In the genomic region with DNA sequence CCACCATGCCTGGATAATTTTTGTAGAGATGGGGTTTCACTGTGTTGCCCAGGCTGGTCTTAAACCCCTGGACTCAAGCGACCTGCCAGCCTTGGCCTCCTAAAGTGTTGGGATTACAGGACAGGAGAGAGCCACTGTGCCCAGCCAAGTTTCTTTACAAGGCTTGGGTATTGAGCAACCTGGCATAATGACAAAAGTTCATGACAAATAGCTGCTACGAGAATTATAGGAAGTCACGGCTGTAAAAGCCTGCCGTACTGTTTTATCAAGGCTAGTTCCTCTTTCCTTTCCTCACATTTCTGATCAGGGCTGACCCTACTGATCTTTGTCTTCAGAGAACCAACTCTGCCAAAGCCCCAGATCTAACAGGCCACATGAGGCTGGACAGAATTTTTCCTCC, we compare ENCODE assay signal across 17 cellular contexts.
A peak's percentile ranks its signal among the peaks of the same experiment; 100 is the strongest.
DNase-seq lines count a peak whose midpoint lies in the region; ATAC-seq and TF ChIP-seq lines count a peak whose summit lies in the region.
"Had no signal": no experiment of that assay in that cellular context is flagged by ENCODE, and none has a peak within 500 bp of the region (broad histone marks: within the 10 kb centered on the region; RNA-seq: fewer than 3 reads in every experiment).

No MANE protein-coding gene starts in this region.

- H3K4me1 Mint-ChIP-seq in CD14-positive monocyte: peaks cover 25% of the 10 kb centered on the region
- H3K4me1 Mint-ChIP-seq: central memory CD8-positive, alpha-beta T cell had no signal

- H3K27me3 ChIP-seq in colonic mucosa: no peaks in the 10 kb centered on the region
- H3K27me3 ChIP-seq: neural progenitor cell, SJCRH30 had no signal

- DNase-seq in CD14-positive monocyte (ENCODE audit: low spot score) (peak; percentile 65), NB4 (ENCODE audit: low read depth) (peak; percentile 87), colonic mucosa (peak; percentile 47), mucosa of descending colon (peak in 1 of 3 donors; percentile 66), NCI-H2029 treated with DMSO at 0.1 percent for 48 hours (lab: John Stamatoyannopoulos, UW) (no peak), activated gamma-delta T cell treated with Interleukin-2 at 50 U/mL for 16 hours (no peak), HK-2 (ENCODE audit: unreplicated experiment) (no peak)
- DNase-seq in activated effector memory CD4-positive, alpha-beta T cell treated with Interleukin-2 at 50 U/mL for 16 hours: no peak
- DNase-seq: activated CD4-positive, CD25-positive, alpha-beta regulatory T cell treated with anti-CD3 and anti-CD28 coated beads, Interleukin-2, amount 50 U/mL, for 72 hours; NCI-H1092; NCI-H524; SJCRH30; stimulated activated CD4-positive, alpha-beta T cell treated with anti-CD3 and anti-CD28 coated beads, Interleukin-15, amount 100 ng/mL, for 24 hours; stimulated activated CD8-positive, alpha-beta memory T cell treated with anti-CD3 and anti-CD28 coated beads, Interleukin-4, amount 100 ng/mL, for 48 hours had no signal

- H3K27ac ChIP-seq in colonic mucosa: no peak overlapping the region
- H3K27ac ChIP-seq: neural progenitor cell, SJCRH30 had no signal

- H3K4me3 Mint-ChIP-seq in CD14-positive monocyte: peak overlapping the region; percentile 20 to 39
- H3K4me3 Mint-ChIP-seq: central memory CD8-positive, alpha-beta T cell; neural progenitor cell had no signal

- TF ChIP-seq CTCF in CD14-positive monocyte (IDR thresholded peaks at IDR 0.05) (no peak), NB4 (IDR thresholded peaks at IDR 0.05; ENCODE audit: low read depth, low read length) (no peak), colonic mucosa (IDR thresholded peaks at IDR 0.05) (no peak), mucosa of descending colon (IDR thresholded peaks at IDR 0.05) (no peak)

- H3K36me3 Mint-ChIP-seq in CD14-positive monocyte: no peaks in the 10 kb centered on the region
- H3K36me3 Mint-ChIP-seq: neural progenitor cell had no signal

- H3K27me3 Mint-ChIP-seq in CD14-positive monocyte (ENCODE audit: low read depth in 3 of 3): no peaks in the 10 kb centered on the region
- H3K27me3 Mint-ChIP-seq: central memory CD8-positive, alpha-beta T cell had no signal

- H3K9me3 Mint-ChIP-seq in CD14-positive monocyte: peaks cover 0 to 12% (median 7%) of the 10 kb centered on the region in 7 donors
- H3K9me3 Mint-ChIP-seq: activated T-helper 2 cell treated with anti-CD3 and anti-CD28 coated beads, Interferon-gamma antibody, Interleukin-2, Interleukin-4, amounts not matched to agents 10 μg/mL and 5 μg/mL and 100 μg/mL, durations not matched to agents 14 hours and 24 hours and 36 hours had no signal

- H3K27ac Mint-ChIP-seq in CD14-positive monocyte: peak overlapping the region; percentile 9 to 81 (median 62)
- H3K27ac Mint-ChIP-seq: activated T-helper 2 cell treated with anti-CD3 and anti-CD28 coated beads, Interferon-gamma antibody, Interleukin-2, Interleukin-4, amounts not matched to agents 10 μg/mL and 5 μg/mL and 100 μg/mL, durations not matched to agents 14 hours and 24 hours and 36 hours; neural progenitor cell had no signal

- H3K4me1 ChIP-seq in colonic mucosa: no peaks in the 10 kb centered on the region
- no peaks in the 10 kb centered on the region for H3K4me1 ChIP-seq in mucosa of descending colon (ENCODE audit: low read depth)
- H3K4me1 ChIP-seq: SJCRH30 had no signal

- H3K9me3 ChIP-seq in colonic mucosa (no peaks in the 10 kb centered on the region), mucosa of descending colon (no peaks in the 10 kb centered on the region)

- no peak overlapping the region for H3K9ac ChIP-seq in colonic mucosa (ENCODE audit: low read depth in 2 of 2, low read length in 2 of 2)
- H3K9ac ChIP-seq: neural progenitor cell had no signal

- H3K4me3 ChIP-seq in NB4 (ENCODE audit: low read depth, low read length) (no peak overlapping the region), colonic mucosa (no peak overlapping the region), mucosa of descending colon (no peak overlapping the region)
- H3K4me3 ChIP-seq: neural progenitor cell, SJCRH30 had no signal

- no peak for TF ChIP-seq POLR2A in NB4 (IDR thresholded peaks at IDR 0.05; ENCODE audit: extremely low read depth, insufficient read length)

- H3K36me3 ChIP-seq in colonic mucosa (no peaks in the 10 kb centered on the region), mucosa of descending colon (ENCODE audit: low read depth) (no peaks in the 10 kb centered on the region)
- H3K36me3 ChIP-seq: neural progenitor cell, SJCRH30 had no signal

- ATAC-seq in mucosa of descending colon: peak; percentile 94

- intact Hi-C loops in CD14-positive monocyte (cut with micrococcal nuclease): no loop called here
- intact Hi-C loops in colonic mucosa (cut with DNase I): no loop called here
- intact Hi-C loops in mucosa of descending colon (cut with DNase I, micrococcal nuclease): no loop called here

Comparison
In these comparisons a context has a peak if more than half of its experiments do, and no peak if none do; other contexts are left out.
1. DNase-seq: peak in CD14-positive monocyte (single experiment), NB4 (single experiment) and colonic mucosa (single experiment); none in activated effector memory CD4-positive, alpha-beta T cell treated with Interleukin-2 at 50 U/mL for 16 hours (single experiment), NCI-H2029 treated with DMSO at 0.1 percent for 48 hours (single experiment), activated gamma-delta T cell treated with Interleukin-2 at 50 U/mL for 16 hours (single experiment) and HK-2 (single experiment).